Comparison of ENCODE assay signal across 17 cellular contexts in the genomic region with DNA sequence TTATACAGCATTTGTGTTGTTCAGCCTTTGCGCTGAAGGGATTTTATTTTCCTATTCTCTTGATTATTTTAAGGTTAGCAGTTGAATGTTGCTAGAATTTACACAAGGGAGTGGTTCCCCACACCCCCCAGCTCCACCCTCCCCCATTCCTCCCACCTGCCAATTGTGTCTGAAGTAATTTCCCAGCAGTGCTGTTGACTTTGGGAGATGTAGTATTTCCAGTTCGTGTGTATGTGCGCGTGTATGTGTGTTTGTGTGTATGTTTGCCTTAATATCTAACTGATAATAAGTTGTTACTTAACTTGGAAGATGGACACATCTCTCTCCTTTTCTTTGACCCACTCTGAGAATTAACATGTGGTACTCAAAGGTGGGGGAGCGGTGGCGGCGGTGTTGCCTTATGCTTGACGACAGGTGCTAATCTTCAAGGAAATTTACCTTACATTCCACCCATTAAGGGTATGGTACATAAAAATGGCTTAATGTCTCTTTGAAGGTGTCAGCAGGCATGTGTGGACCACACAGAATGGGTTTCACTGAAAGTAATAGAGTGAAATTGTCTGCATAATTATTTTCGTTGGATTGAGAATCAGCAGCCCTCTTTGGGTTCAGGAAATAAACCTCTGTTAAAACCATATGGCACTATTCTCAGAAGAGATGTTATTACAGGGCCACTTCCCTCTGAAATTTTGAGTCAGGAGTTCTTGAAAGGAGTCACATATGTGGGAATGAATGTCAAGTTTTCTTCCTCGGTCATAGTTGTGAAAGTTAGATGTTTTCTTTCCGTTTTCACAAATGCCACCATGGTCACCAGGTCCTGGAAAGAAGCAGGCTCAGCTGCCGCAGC.
DNase-seq lines count a peak whose midpoint lies in the region; ATAC-seq and TF ChIP-seq lines count a peak whose summit lies in the region.
"Had no signal": no experiment of that assay in that cellular context is flagged by ENCODE, and none has a peak within 500 bp of the region (broad histone marks: within the 10 kb centered on the region; RNA-seq: fewer than 3 reads in every experiment).

No MANE protein-coding gene starts in this region.

- no peak for TF ChIP-seq CTCF in left lung (IDR thresholded peaks at IDR 0.05)

- H3K4me3 ChIP-seq in left lung, result no peak overlapping the region
- H3K4me3 ChIP-seq: BLaER1 treated with 17β-estradiol and CSF1 and Interleukin-3, amounts not matched to agents 10 nM and 100 nM; esophagus squamous epithelium; uterus had no signal

- H3K9me3 Mint-ChIP-seq in stimulated activated naive CD8-positive, alpha-beta T cell treated with anti-CD3 and anti-CD28 coated beads, Interleukin-15, amount 100 ng/mL, for 72 hours, result no peaks in the 10 kb centered on the region
- H3K9me3 Mint-ChIP-seq: activated B cell treated with CpG ODN at 0.5 μM for 24 hours had no signal

- H3K27ac Mint-ChIP-seq in T-helper 17 cell, result peak overlapping the region; percentile 89
- H3K27ac Mint-ChIP-seq in stimulated activated naive CD8-positive, alpha-beta T cell treated with anti-CD3 and anti-CD28 coated beads, Interleukin-15, amount 100 ng/mL, for 72 hours, result no peak overlapping the region
- H3K27ac Mint-ChIP-seq: activated B cell treated with CpG ODN at 0.5 μM for 24 hours had no signal

- H3K4me1 ChIP-seq in left lung, result peaks cover 4 to 18% of the 10 kb centered on the region in 2 donors
- H3K4me1 ChIP-seq: uterus had no signal

- H3K36me3 ChIP-seq in left lung, result no peaks in the 10 kb centered on the region
- H3K36me3 ChIP-seq: BLaER1 treated with 17β-estradiol and CSF1 and Interleukin-3, amounts not matched to agents 10 nM and 100 nM; esophagus squamous epithelium; uterus had no signal

- peak overlapping the region in 1 of 2 donors; percentile 29 for H3K27ac ChIP-seq in left lung
- H3K27ac ChIP-seq: BLaER1 treated with 17β-estradiol and CSF1 and Interleukin-3, amounts not matched to agents 10 nM and 100 nM had no signal

- ATAC-seq in T-helper 17 cell (no peak), left lung (peak; percentile 83), GM19023 (IDR thresholded peaks at IDR 0.05; ENCODE audit: unreplicated experiment) (no peak), Right ventricle myocardium superior (ENCODE audit: poor library complexity) (no peak), GM21576 (IDR thresholded peaks at IDR 0.05; ENCODE audit: unreplicated experiment) (no peak)
- peak; percentile 21 for ATAC-seq in stimulated activated naive CD8-positive, alpha-beta T cell treated with anti-CD3 and anti-CD28 coated beads, Interleukin-15, amount 100 ng/mL, for 72 hours

- H3K27me3 ChIP-seq in left lung, result no peaks in the 10 kb centered on the region
- H3K27me3 ChIP-seq: BLaER1 treated with 17β-estradiol and CSF1 and Interleukin-3, amounts not matched to agents 10 nM and 100 nM; esophagus squamous epithelium; uterus had no signal

- peaks cover 6% of the 10 kb centered on the region for H3K36me3 Mint-ChIP-seq in T-helper 17 cell (ENCODE audit: low read depth)

- intact Hi-C loops in left lung (cut with DNase I) (no loop called here), Right ventricle myocardium superior (cut with DNase I) (no loop called here)

- H3K27me3 Mint-ChIP-seq in T-helper 17 cell, result no peaks in the 10 kb centered on the region
- H3K27me3 Mint-ChIP-seq in stimulated activated naive CD8-positive, alpha-beta T cell treated with anti-CD3 and anti-CD28 coated beads, Interleukin-15, amount 100 ng/mL, for 72 hours, result no peaks in the 10 kb centered on the region
- H3K27me3 Mint-ChIP-seq: activated B cell treated with CpG ODN at 0.5 μM for 24 hours had no signal

- peaks cover 26% of the 10 kb centered on the region for H3K4me1 Mint-ChIP-seq in T-helper 17 cell
- peaks cover 38% of the 10 kb centered on the region for H3K4me1 Mint-ChIP-seq in stimulated activated naive CD8-positive, alpha-beta T cell treated with anti-CD3 and anti-CD28 coated beads, Interleukin-15, amount 100 ng/mL, for 72 hours
- H3K4me1 Mint-ChIP-seq: activated B cell treated with CpG ODN at 0.5 μM for 24 hours had no signal

- peak in 2 of 3 experiments; percentile 6 to 45 for DNase-seq in NCI-H1417 (lab: John Stamatoyannopoulos, UW)
- DNase-seq in NCI-H1417 treated with DMSO at 0.1 percent for 48 hours (lab: John Stamatoyannopoulos, UW), result no peak
- DNase-seq in T-helper 17 cell, result no peak
- DNase-seq in left lung, result peak in 1 of 2 donors; percentile 34
- DNase-seq in stimulated activated naive CD8-positive, alpha-beta T cell treated with anti-CD3 and anti-CD28 coated beads, Interleukin-15, amount 100 ng/mL, for 72 hours, result no peak
- no peak for DNase-seq in Right ventricle myocardium superior
- DNase-seq: activated B cell treated with CpG ODN at 0.5 μM for 24 hours; activated naive CD4-positive, alpha-beta T cell; esophagus squamous epithelium; KG1; NCI-H1092; NCI-H2171 treated with DMSO at 0.1 percent for 48 hours; T-helper 2 cell; uterus had no signal

- H3K4me3 Mint-ChIP-seq in T-helper 17 cell, result no peak overlapping the region
- H3K4me3 Mint-ChIP-seq in stimulated activated naive CD8-positive, alpha-beta T cell treated with anti-CD3 and anti-CD28 coated beads, Interleukin-15, amount 100 ng/mL, for 72 hours, result no peak overlapping the region
- H3K4me3 Mint-ChIP-seq: activated B cell treated with CpG ODN at 0.5 μM for 24 hours had no signal

- H3K9me3 ChIP-seq in T-helper 17 cell (ENCODE audit: control insufficient read depth, low read length, poor library complexity, severe bottlenecking) (no peaks in the 10 kb centered on the region), left lung (no peaks in the 10 kb centered on the region)
- H3K9me3 ChIP-seq: BLaER1 treated with 17β-estradiol and CSF1 and Interleukin-3, amounts not matched to agents 10 nM and 100 nM; esophagus squamous epithelium; uterus had no signal

Comparison
In these comparisons a context has a peak if more than half of its experiments do, and no peak if none do; other contexts are left out.
1. DNase-seq: peak in NCI-H1417 (2 of 3); none in NCI-H1417 treated with DMSO at 0.1 percent for 48 hours (single experiment), T-helper 17 cell (0 of 3), stimulated activated naive CD8-positive, alpha-beta T cell treated with anti-CD3 and anti-CD28 coated beads, Interleukin-15, amount 100 ng/mL, for 72 hours (0 of 2) and Right ventricle myocardium superior (single experiment).
2. ATAC-seq: peak in left lung (single experiment) and stimulated activated naive CD8-positive, alpha-beta T cell treated with anti-CD3 and anti-CD28 coated beads, Interleukin-15, amount 100 ng/mL, for 72 hours (single experiment); none in T-helper 17 cell (single experiment), GM19023 (single experiment), Right ventricle myocardium superior (single experiment) and GM21576 (single experiment).